Comparison of ENCODE assay signal across 23 cellular contexts in the genomic region with DNA sequence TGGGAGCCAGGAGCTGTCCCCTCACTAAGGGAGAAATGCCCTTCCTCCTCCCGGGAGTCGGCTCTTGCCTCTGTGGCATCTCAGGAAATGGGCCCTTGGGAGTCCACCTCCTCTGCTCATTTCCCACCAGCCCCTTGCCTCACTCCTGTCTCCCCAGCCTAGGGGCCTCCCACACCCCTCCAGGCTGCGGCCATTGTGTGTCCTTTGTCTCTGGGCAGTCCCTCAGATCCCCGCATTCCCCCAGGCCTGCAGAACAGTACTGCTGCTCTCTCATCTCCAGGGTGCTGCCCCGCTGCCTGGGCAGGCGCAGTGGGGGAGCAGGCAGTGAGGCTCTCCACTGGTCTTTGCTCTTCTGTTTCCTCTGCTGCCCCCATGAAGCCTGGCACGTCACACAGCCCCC. TPM values are rescaled to one million over a fixed set of nuclear protein-coding genes. Genes with fewer than 3 reads are reported as not detected.
DNase-seq lines count a peak whose midpoint lies in the region; ATAC-seq and TF ChIP-seq lines count a peak whose summit lies in the region.
"Had no signal": no experiment of that assay in that cellular context is flagged by ENCODE, and none has a peak within 500 bp of the region (broad histone marks: within the 10 kb centered on the region; RNA-seq: fewer than 3 reads in every experiment).

No MANE protein-coding gene starts in this region.

- POLR2A ChIA-PET in naive thymus-derived CD4-positive, alpha-beta T cell (lab: Charles Lee): no interaction called here

- H3K27me3 ChIP-seq in GM23338 (ENCODE audit: insufficient read depth): no peaks in the 10 kb centered on the region
- H3K27me3 ChIP-seq in naive thymus-derived CD4-positive, alpha-beta T cell (ENCODE audit: control insufficient read depth in 2 of 2, insufficient read depth in 2 of 2, low read length in 2 of 2): no peaks in the 10 kb centered on the region
- H3K27me3 ChIP-seq: tibial nerve had no signal

- no peak overlapping the region for H3K4me3 ChIP-seq in GM23338
- no peak overlapping the region for H3K4me3 ChIP-seq in naive thymus-derived CD4-positive, alpha-beta T cell (ENCODE audit: low read length)
- H3K4me3 ChIP-seq: stomach, tibial nerve had no signal

- H3K4me2 ChIP-seq in GM23338: 0 out of 2 replicates have a peak overlapping the region, but pooled peaks have one; percentile 20
- H3K4me2 ChIP-seq: KMS-11 had no signal

- intact Hi-C loops in CD14-positive monocyte (cut with micrococcal nuclease): no loop called here
- intact Hi-C loops in naive thymus-derived CD4-positive, alpha-beta T cell (cut with micrococcal nuclease): no loop called here
- intact Hi-C loops in head of caudate nucleus (cut with DNase I): no loop called here

- TF ChIP-seq CTCF in CD14-positive monocyte (IDR thresholded peaks at IDR 0.05) (no peak), GM23338 (conservative IDR thresholded peaks at IDR 0.05; ENCODE audit: low read depth in 2 of 2) (no peak)

- DNase-seq in CD14-positive monocyte (ENCODE audit: low spot score) (no peak), GM23338 (ENCODE audit: low spot score) (peak; percentile 36), dermis blood vessel endothelial cell (no peak), head of caudate nucleus (no peak)
- no peak for DNase-seq in naive thymus-derived CD4-positive, alpha-beta T cell
- DNase-seq in stimulated activated naive CD4-positive, alpha-beta T cell (lab: John Stamatoyannopoulos, UW): no peak
- DNase-seq: activated CD4-positive, alpha-beta T cell treated with anti-CD3 and anti-CD28 coated beads for 48 hours; activated T-cell treated with anti-CD3 and anti-CD28 coated beads, Interleukin-2, amount 50 U/mL, for 1 hour; amniotic stem cell; COR-L47; DMS53; effector CD8-positive, alpha-beta T cell; erythroblast; GDM1; NCI-H1436 treated with DMSO at 0.1 percent for 48 hours; NCI-H446 treated with DMSO at 0.1 percent for 48 hours; occipital lobe; stomach had no signal

- no peaks in the 10 kb centered on the region for H3K9me2 ChIP-seq in GM23338 (ENCODE audit: insufficient read depth)

- ATAC-seq in GM23338: peak; percentile 11
- ATAC-seq in activated T-helper 17 cell treated with anti-CD3 and anti-CD28 coated beads, Interleukin-2, amount 50 U/mL, for 72 hours (replicated peaks): no peak
- no peak for ATAC-seq in naive thymus-derived CD4-positive, alpha-beta T cell
- ATAC-seq: HCT116, SK-N-SH treated with all-trans-retinoic acid at 6 μM for 48 hours had no signal

- H3K4me3 Mint-ChIP-seq in CD14-positive monocyte: no peak overlapping the region
- H3K4me3 Mint-ChIP-seq in GM23338: no peak overlapping the region
- no peak overlapping the region for H3K4me3 Mint-ChIP-seq in activated T-helper 17 cell treated with anti-CD3 and anti-CD28 coated beads, Interleukin-2, amount 50 U/mL, for 72 hours
- H3K4me3 Mint-ChIP-seq in naive thymus-derived CD4-positive, alpha-beta T cell: no peak overlapping the region

- no peaks in the 10 kb centered on the region for H3K79me2 ChIP-seq in GM23338 (replicated peaks; ENCODE audit: insufficient read depth)

- H3K9me3 ChIP-seq in naive thymus-derived CD4-positive, alpha-beta T cell (ENCODE audit: control insufficient read depth in 2 of 3, low read length in 3 of 3): no peaks in the 10 kb centered on the region
- H3K9me3 ChIP-seq: stomach, tibial nerve had no signal

- no peaks in the 10 kb centered on the region for H3K4me1 Mint-ChIP-seq in CD14-positive monocyte
- peaks cover 36% of the 10 kb centered on the region for H3K4me1 Mint-ChIP-seq in GM23338
- H3K4me1 Mint-ChIP-seq in activated T-helper 17 cell treated with anti-CD3 and anti-CD28 coated beads, Interleukin-2, amount 50 U/mL, for 72 hours: no peaks in the 10 kb centered on the region
- peaks cover 0 to 16% (median 11%) of the 10 kb centered on the region in 7 donors for H3K4me1 Mint-ChIP-seq in naive thymus-derived CD4-positive, alpha-beta T cell

- H4K20me1 ChIP-seq in GM23338 (replicated peaks; ENCODE audit: insufficient read depth): no peaks in the 10 kb centered on the region

- peaks cover 31% of the 10 kb centered on the region for H3K4me1 ChIP-seq in GM23338 (ENCODE audit: insufficient read depth)
- no peaks in the 10 kb centered on the region for H3K4me1 ChIP-seq in naive thymus-derived CD4-positive, alpha-beta T cell (ENCODE audit: control insufficient read depth in 2 of 2, insufficient read depth in 2 of 2, low read length in 2 of 2)

- H3K9me3 Mint-ChIP-seq in CD14-positive monocyte (no peaks in the 10 kb centered on the region), GM23338 (no peaks in the 10 kb centered on the region)
- no peaks in the 10 kb centered on the region for H3K9me3 Mint-ChIP-seq in activated T-helper 17 cell treated with anti-CD3 and anti-CD28 coated beads, Interleukin-2, amount 50 U/mL, for 72 hours
- H3K9me3 Mint-ChIP-seq in naive thymus-derived CD4-positive, alpha-beta T cell: no peaks in the 10 kb centered on the region

- peak overlapping the region; percentile 47 for H3K27ac ChIP-seq in GM23338 (ENCODE audit: low read depth)
- no peak overlapping the region for H3K27ac ChIP-seq in naive thymus-derived CD4-positive, alpha-beta T cell (ENCODE audit: low read depth, low read length)
- H3K27ac ChIP-seq: KMS-11, stomach, tibial nerve had no signal

- H3K36me3 Mint-ChIP-seq in CD14-positive monocyte (peaks cover 73 to 93% of the 10 kb centered on the region in 2 donors), GM23338 (ENCODE audit: low read depth) (peaks cover 10% of the 10 kb centered on the region)
- H3K36me3 Mint-ChIP-seq in activated T-helper 17 cell treated with anti-CD3 and anti-CD28 coated beads, Interleukin-2, amount 50 U/mL, for 72 hours (ENCODE audit: low read depth): peaks cover 5% of the 10 kb centered on the region
- H3K36me3 Mint-ChIP-seq in naive thymus-derived CD4-positive, alpha-beta T cell: peaks cover 4 to 26% (median 8%) of the 10 kb centered on the region in 5 donors

- H3K27me3 Mint-ChIP-seq in CD14-positive monocyte (ENCODE audit: low read depth in 3 of 3) (no peaks in the 10 kb centered on the region), GM23338 (ENCODE audit: insufficient read depth, low read depth, poor library complexity) (peaks cover 17% of the 10 kb centered on the region)
- no peaks in the 10 kb centered on the region for H3K27me3 Mint-ChIP-seq in activated T-helper 17 cell treated with anti-CD3 and anti-CD28 coated beads, Interleukin-2, amount 50 U/mL, for 72 hours
- H3K27me3 Mint-ChIP-seq in naive thymus-derived CD4-positive, alpha-beta T cell: no peaks in the 10 kb centered on the region

- H3K27ac Mint-ChIP-seq in CD14-positive monocyte (peak overlapping the region; percentile 43 to 83 (median 79)), GM23338 (peak overlapping the region; percentile 82)
- H3K27ac Mint-ChIP-seq in activated T-helper 17 cell treated with anti-CD3 and anti-CD28 coated beads, Interleukin-2, amount 50 U/mL, for 72 hours: peak overlapping the region; percentile 41
- peak overlapping the region in 7 of 9 donors; percentile 32 to 81 (median 64) for H3K27ac Mint-ChIP-seq in naive thymus-derived CD4-positive, alpha-beta T cell

- H3K36me3 ChIP-seq in GM23338 (ENCODE audit: insufficient read depth): no peaks in the 10 kb centered on the region; the same call in 1 of the 2 replicates
- peaks cover 7 to 47% (median 11%) of the 10 kb centered on the region in 3 experiments for H3K36me3 ChIP-seq in naive thymus-derived CD4-positive, alpha-beta T cell (ENCODE audit: control insufficient read depth in 2 of 3, insufficient read depth in 3 of 3, low read length in 3 of 3)

- peaks cover 16% of the 10 kb centered on the region for H3F3A ChIP-seq in GM23338 (replicated peaks; ENCODE audit: low read depth)

- CTCF ChIA-PET in naive thymus-derived CD4-positive, alpha-beta T cell (lab: Charles Lee): interaction anchor here (0.7 kb wide), 1 partner anchor 21 kb away, joined by 3 read pairs; no protein-coding TSS in a partner anchor

- H2AFZ ChIP-seq in GM23338: peak overlapping the region; percentile 43; the same call in 1 of the 2 replicates

TF ChIP-seq in GM23338, 12 proteins besides CTCF, POLR2A, EP300 and RAD21 (continues in another document):
- TF ChIP-seq STAT1 (IDR thresholded peaks at IDR 0.05; ENCODE audit: unreplicated experiment) (no peak), CREB1 (CRISPR knock-in tag; IDR thresholded peaks at IDR 0.05; ENCODE audit: low read depth) (no peak), ZNF331 (CRISPR knock-in tag; IDR thresholded peaks at IDR 0.05; ENCODE audit: low read depth) (no peak)

RNA-seq across cellular contexts. Expression of a gene that starts 25.0 kb away (rescaled TPM):
- polyA plus RNA-seq in CD14-positive monocyte: 100 to 1,000 TPM; 336 to 553 TPM
- total RNA-seq in GM23338 (2014; rRNA removed; shearing (Covaris generic)): 29.3 and 42.6 TPM in 2 replicates
- 10.7 and 11.2 TPM in 2 replicates for polyA plus RNA-seq in GM23338 (2016; fragmentation: Nextera tagmentation; extraction: Ambion mirVana)
- 1 to 10 TPM; 2.1 to 4.0 TPM for total RNA-seq in activated T-helper 17 cell treated with anti-CD3 and anti-CD28 coated beads, Interleukin-2, amount 50 U/mL, for 72 hours
- total RNA-seq in naive thymus-derived CD4-positive, alpha-beta T cell: 100 to 1,000 TPM in 4 of 5 experiments, 10 to 100 TPM in 1; 96.6 to 197 (median 144) TPM
- 100 to 1,000 TPM in 1 of 2 donors, 10 to 100 TPM in 1; 94.8 to 105 TPM for polyA plus RNA-seq in naive thymus-derived CD4-positive, alpha-beta T cell
- total RNA-seq in dermis blood vessel endothelial cell: 5.3 and 8.9 TPM in 2 replicates

RNA-seq across cellular contexts. Expression of a gene that starts 35.1 kb away (rescaled TPM):
- 100 to 1,000 TPM in 1 of 2 donors, 10 to 100 TPM in 1; 79.9 to 119 TPM for polyA plus RNA-seq in CD14-positive monocyte
- total RNA-seq in GM23338 (2014; rRNA removed; shearing (Covaris generic)): 102 and 116 TPM in 2 replicates
- 54.9 and 70.0 TPM in 2 replicates for polyA plus RNA-seq in GM23338 (2016; fragmentation: Nextera tagmentation; extraction: Ambion mirVana)
- total RNA-seq in activated T-helper 17 cell treated with anti-CD3 and anti-CD28 coated beads, Interleukin-2, amount 50 U/mL, for 72 hours: 10 to 100 TPM; 44.6 to 56.0 TPM
- 10 to 100 TPM; 18.8 to 50.9 (median 26.2) TPM for total RNA-seq in naive thymus-derived CD4-positive, alpha-beta T cell
- polyA plus RNA-seq in naive thymus-derived CD4-positive, alpha-beta T cell: 10 to 100 TPM; 67.5 to 78.7 TPM
- total RNA-seq in dermis blood vessel endothelial cell: 39.2 and 40.2 TPM in 2 replicates
